Comparison of ENCODE assay signal across 9 cellular contexts in genomic region chr1:6962956-6963915, GRCh38.
A peak's percentile ranks its signal among the peaks of the same experiment; 100 is the strongest.
DNase-seq lines count a peak whose midpoint lies in the region; ATAC-seq and TF ChIP-seq lines count a peak whose summit lies in the region.
"Had no signal": no experiment of that assay in that cellular context is flagged by ENCODE, and none has a peak within 500 bp of the region (broad histone marks: within the 10 kb centered on the region; RNA-seq: fewer than 3 reads in every experiment).

No MANE protein-coding gene starts in this region.

- ATAC-seq in SK-N-SH treated with all-trans-retinoic acid at 6 μM for 48 hours (no peak), WTC11 (peak; percentile 87), HG03571 (IDR thresholded peaks at IDR 0.05; ENCODE audit: unreplicated experiment) (no peak)

- H3K27ac Mint-ChIP-seq in WTC11 (0 out of 2 replicates have a peak overlapping the region, but pooled peaks have one; percentile 76), nephron progenitor cell (peak overlapping the region; percentile 25)

- H3K4me1 ChIP-seq in SK-N-SH (ENCODE audit: control insufficient read depth in 1 of 2, insufficient read depth in 2 of 2, low read depth in 1 of 2, low read length in 1 of 2) = peaks cover 0 to 17% of the 10 kb centered on the region in 2 experiments; a peak in 2 of 4 replicates
- peaks cover 0 to 40% (median 4%) of the 10 kb centered on the region in 4 donors for H3K4me1 ChIP-seq in tibial nerve

- no peak for TF ChIP-seq POLR2A in tibial nerve (IDR thresholded peaks at IDR 0.05)

- H3K36me3 Mint-ChIP-seq in WTC11 (no peaks in the 10 kb centered on the region), nephron progenitor cell (ENCODE audit: low read depth) (no peaks in the 10 kb centered on the region)

- WGBS in SK-N-SH (ENCODE audit: low lambda C conversion rate) = 78% methylated on average over 31 of the region's 42 CpGs
- 3 to 10% methylated on average over 24 to 26 of the region's 42 CpGs for WGBS in tibial nerve, 2 donors

- no peak for TF ChIP-seq CTCF in SK-N-SH (IDR thresholded peaks at IDR 0.05)
- no peak for TF ChIP-seq CTCF in WTC11 (IDR thresholded peaks at IDR 0.05)
- TF ChIP-seq CTCF in nephron progenitor cell (IDR thresholded peaks at IDR 0.05) = no peak
- no peak for TF ChIP-seq CTCF in tibial nerve (IDR thresholded peaks at IDR 0.05)

- H3K36me3 ChIP-seq in SK-N-SH (replicated peaks in 1 of 2; ENCODE audit: control insufficient read depth in 1 of 2, insufficient read depth in 2 of 2, low read length in 1 of 2) = no peaks in the 10 kb centered on the region
- no peaks in the 10 kb centered on the region for H3K36me3 ChIP-seq in tibial nerve

- POLR2A ChIA-PET in SK-N-SH (lab: Yijun Ruan, JAX) (no interaction called here), WTC11 (lab: Charles Lee) (interaction anchor here (1.5 to 1.6 kb wide), 2 partner anchors 16 to 178 kb away, joined by 5 to 10 read pairs; partner anchors contain the start of gene CAMTA1)

- no peaks in the 10 kb centered on the region for H4K20me1 ChIP-seq in SK-N-SH (ENCODE audit: insufficient read depth)

- H3K27me3 Mint-ChIP-seq in WTC11 (ENCODE audit: low read depth) (peaks cover 3% of the 10 kb centered on the region), nephron progenitor cell (ENCODE audit: low read depth, poor library complexity) (peaks cover 5% of the 10 kb centered on the region)

- H3K9me2 ChIP-seq in SK-N-SH = no peaks in the 10 kb centered on the region

- H3K9me3 ChIP-seq in SK-N-SH (no peaks in the 10 kb centered on the region), tibial nerve (no peaks in the 10 kb centered on the region)

- no peaks in the 10 kb centered on the region for H3F3A ChIP-seq in SK-N-SH (replicated peaks; ENCODE audit: insufficient read depth)

- no peaks in the 10 kb centered on the region for H3K27me3 ChIP-seq in SK-N-SH (ENCODE audit: insufficient read depth)
- H3K27me3 ChIP-seq in tibial nerve = peaks cover 0 to 49% of the 10 kb centered on the region in 2 donors

- H3K9ac ChIP-seq in SK-N-SH = no peak overlapping the region

- H3K4me1 Mint-ChIP-seq in WTC11 (peaks cover 39% of the 10 kb centered on the region), nephron progenitor cell (peaks cover 76% of the 10 kb centered on the region)

- no peak for TF ChIP-seq EP300 in SK-N-SH (IDR thresholded peaks at IDR 0.05; ENCODE audit: borderline replicate concordance in 1 of 2, low read depth in 1 of 2, low read length in 1 of 2)
- no peak for TF ChIP-seq EP300 in tibial nerve (IDR thresholded peaks at IDR 0.05)

- no peak overlapping the region for H3K27ac ChIP-seq in SK-N-SH (ENCODE audit: low read depth in 2 of 2, low read length in 1 of 2)
- peak overlapping the region in 1 of 4 donors; percentile 2 for H3K27ac ChIP-seq in tibial nerve

- no peak overlapping the region for H3K4me2 ChIP-seq in SK-N-SH

- no peak overlapping the region for H3K4me3 ChIP-seq in SK-N-SH (ENCODE audit: low read depth in 2 of 2, low read length in 1 of 2)
- H3K4me3 ChIP-seq in tibial nerve = no peak overlapping the region
- H3K4me3 ChIP-seq: skin epidermis had no signal

- CTCF ChIA-PET in SK-N-SH (lab: Yijun Ruan, JAX) = interaction anchor here (1.2 kb wide), 1 partner anchor 107 kb away, joined by 3 read pairs; no protein-coding TSS in a partner anchor
- CTCF ChIA-PET in WTC11 (lab: Charles Lee) = interaction anchor here (0.6 to 2.1 kb wide), 23 partner anchors 16 to 1303 kb away, joined by 3 to 22 read pairs (median 4); partner anchors contain the start of genes CAMTA1 and DNAJC11

- H3K9me3 Mint-ChIP-seq in WTC11 (no peaks in the 10 kb centered on the region), nephron progenitor cell (no peaks in the 10 kb centered on the region)

- TF ChIP-seq RAD21 in SK-N-SH (IDR thresholded peaks at IDR 0.05; ENCODE audit: low read length) = no peak

- H3K4me3 Mint-ChIP-seq in WTC11 (peak overlapping the region; percentile 72), nephron progenitor cell (peak overlapping the region; percentile 69)

- no peaks in the 10 kb centered on the region for H3K79me2 ChIP-seq in SK-N-SH (ENCODE audit: insufficient read depth)

- peak; percentile 69 for DNase-seq in SK-N-SH
- peak; percentile 100 for DNase-seq in WTC11 (ENCODE audit: low spot score)
- DNase-seq in effector CD8-positive, alpha-beta T cell (lab: John Stamatoyannopoulos, UW) = peak; percentile 49
- DNase-seq in nephron progenitor cell = peak; percentile 96
- peak; percentile 6 to 31 for DNase-seq in tibial nerve (ENCODE audit: low spot score in 2 of 2)
- DNase-seq in D341Med (ENCODE audit: low spot score) = no peak

- no peak overlapping the region for H2AFZ ChIP-seq in SK-N-SH (ENCODE audit: low read depth)

TF ChIP-seq in SK-N-SH, 30 proteins besides CTCF, POLR2A, EP300 and RAD21:
- TF ChIP-seq NFIC (IDR thresholded peaks at IDR 0.05; ENCODE audit: borderline replicate concordance) (no peak), CHD2 (IDR thresholded peaks at IDR 0.05; ENCODE audit: low read length, partially characterized antibody) (no peak), SIN3A (IDR thresholded peaks at IDR 0.05; ENCODE audit: borderline replicate concordance, low read depth, low read length) (no peak), TEAD4 (IDR thresholded peaks at IDR 0.05; ENCODE audit: borderline replicate concordance, insufficient read depth) (no peak), SMC3 (IDR thresholded peaks at IDR 0.05; ENCODE audit: low read depth, low read length) (no peak), EZH2phosphoT487 (IDR thresholded peaks at IDR 0.05; ENCODE audit: borderline replicate concordance, low read depth) (no peak)
TF ChIP-seq in SK-N-SH: peak in this region for 0.

TF ChIP-seq in SK-N-SH treated with all-trans-retinoic acid at 6 μM for 48 hours, 23 proteins besides CTCF, POLR2A, EP300 and RAD21 (continues in another document):
- TF ChIP-seq SNAI2 (CRISPR knock-in tag; IDR thresholded peaks at IDR 0.05) (no peak), ZFP3 (CRISPR knock-in tag; IDR thresholded peaks at IDR 0.05) (no peak), PATZ1 (CRISPR knock-in tag; IDR thresholded peaks at IDR 0.05; ENCODE audit: borderline replicate concordance) (no peak), BACH2 (CRISPR knock-in tag; IDR thresholded peaks at IDR 0.05; ENCODE audit: borderline replicate concordance) (no peak), ZNF70 (CRISPR knock-in tag; IDR thresholded peaks at IDR 0.05) (no peak)

TF ChIP-seq in WTC11, 78 proteins besides CTCF, POLR2A, EP300 and RAD21 (continues in another document):
- TF ChIP-seq FOXP1 (CRISPR knock-in tag; IDR thresholded peaks at IDR 0.05; ENCODE audit: borderline replicate concordance) (no peak), SMAD4 (CRISPR knock-in tag; IDR thresholded peaks at IDR 0.05) (no peak), PRRX2 (CRISPR knock-in tag; IDR thresholded peaks at IDR 0.05) (no peak), PRDM15 (CRISPR knock-in tag; IDR thresholded peaks at IDR 0.05) (peak; percentile 71), ETV6 (CRISPR knock-in tag; IDR thresholded peaks at IDR 0.05) (no peak), HMGA2 (CRISPR knock-in tag; IDR thresholded peaks at IDR 0.05) (no peak), CDX4 (CRISPR knock-in tag; IDR thresholded peaks at IDR 0.05; ENCODE audit: borderline replicate concordance) (no peak), RELA (CRISPR knock-in tag; IDR thresholded peaks at IDR 0.05; ENCODE audit: borderline replicate concordance) (no peak), ZNF423 (CRISPR knock-in tag; IDR thresholded peaks at IDR 0.05) (0 out of 2 replicates have a peak, but pooled peaks have one; percentile 22), FOXJ3 (CRISPR knock-in tag; IDR thresholded peaks at IDR 0.05; ENCODE audit: borderline replicate concordance) (no peak), ZSCAN18 (CRISPR knock-in tag; IDR thresholded peaks at IDR 0.05) (no peak), CBFB (CRISPR knock-in tag; IDR thresholded peaks at IDR 0.05; ENCODE audit: low read depth) (no peak)
